In the genomic region with DNA sequence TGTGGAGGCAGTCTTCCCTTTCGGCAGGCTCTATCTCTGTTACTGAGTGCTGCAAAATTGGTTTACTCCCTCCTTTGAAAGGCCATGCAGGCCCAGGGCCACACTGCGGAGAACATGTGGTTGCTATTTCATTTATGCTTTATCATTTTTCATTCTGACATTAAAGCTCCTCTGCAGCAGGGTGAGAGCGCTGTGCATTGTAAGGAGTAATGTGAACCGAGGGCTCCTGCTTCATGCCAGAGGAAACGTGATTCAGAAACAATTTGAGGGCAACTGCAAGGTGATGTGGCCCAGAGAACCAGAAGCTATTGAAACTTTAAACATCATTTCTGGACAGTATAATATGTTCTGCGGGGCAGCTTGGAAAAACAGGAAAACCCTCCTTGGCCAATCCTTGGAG, we compare ENCODE assay signal across 15 cellular contexts.
"Had no signal": no experiment of that assay in that cellular context is flagged by ENCODE, and none has a peak within 500 bp of the region (broad histone marks: within the 10 kb centered on the region; RNA-seq: fewer than 3 reads in every experiment).

No MANE protein-coding gene starts in this region.

- H3K4me1 ChIP-seq: parathyroid adenoma, prostate gland, upper lobe of right lung, vagina had no signal

- H3K27ac ChIP-seq: heart left ventricle, parathyroid adenoma, prostate gland, right lobe of liver, tibial artery, upper lobe of right lung, vagina had no signal

- H3K36me3 Mint-ChIP-seq: natural killer cell treated with Interleukin-12 subunit alpha and Interleukin-12 subunit beta and Interleukin-15 and Interleukin-18, amount 100 ng/mL, for 72 hours had no signal

- H3K79me2 ChIP-seq: parathyroid adenoma had no signal

- H2AFZ ChIP-seq: parathyroid adenoma had no signal

- H3K4me1 Mint-ChIP-seq: stimulated activated memory B cell treated with anti-CD40 and anti-IgM and Interleukin-4, amounts not matched to agents 10 μg/mL and 1 μg/mL and 100 μg/mL, for 72 hours had no signal

- H3K9me3 ChIP-seq: heart left ventricle, prostate gland, right lobe of liver, tibial artery, upper lobe of right lung, vagina had no signal

- DNase-seq: effector memory CD4-positive, alpha-beta T cell; heart left ventricle; hippocampal formation; left colon; midbrain; right lobe of liver; stimulated activated CD4-positive, alpha-beta T cell treated with anti-CD3 and anti-CD28 coated beads, Interleukin-4, amount 100 ng/mL, for 24 hours; tibial artery; upper lobe of right lung had no signal

- H3K36me3 ChIP-seq: heart left ventricle, prostate gland, right lobe of liver, tibial artery, upper lobe of right lung, vagina had no signal

- H3K27me3 ChIP-seq: heart left ventricle, right lobe of liver, tibial artery, upper lobe of right lung, vagina had no signal

- H3K27ac Mint-ChIP-seq: natural killer cell treated with Interleukin-12 subunit alpha and Interleukin-12 subunit beta and Interleukin-15 and Interleukin-18, amount 100 ng/mL, for 72 hours; stimulated activated memory B cell treated with anti-CD40 and anti-IgM and Interleukin-4, amounts not matched to agents 10 μg/mL and 1 μg/mL and 100 μg/mL, for 72 hours; stimulated activated naive CD8-positive, alpha-beta T cell treated with anti-CD3 and anti-CD28 coated beads, Interleukin-15, Interleukin-2, amounts not matched to agents 100 ng/mL and 50 ng/mL, for 24 hours had no signal

- H3K9ac ChIP-seq: parathyroid adenoma had no signal

- H3K4me3 ChIP-seq: heart left ventricle, prostate gland, right lobe of liver, tibial artery, upper lobe of right lung, vagina had no signal

- H3K4me3 Mint-ChIP-seq: natural killer cell treated with Interleukin-12 subunit alpha and Interleukin-12 subunit beta and Interleukin-15 and Interleukin-18, amount 100 ng/mL, for 72 hours; stimulated activated memory B cell treated with anti-CD40 and anti-IgM and Interleukin-4, amounts not matched to agents 10 μg/mL and 1 μg/mL and 100 μg/mL, for 72 hours; stimulated activated naive CD8-positive, alpha-beta T cell treated with anti-CD3 and anti-CD28 coated beads, Interleukin-15, Interleukin-2, amounts not matched to agents 100 ng/mL and 50 ng/mL, for 24 hours had no signal

- H3K27me3 Mint-ChIP-seq: natural killer cell treated with Interleukin-12 subunit alpha and Interleukin-12 subunit beta and Interleukin-15 and Interleukin-18, amount 100 ng/mL, for 72 hours; stimulated activated memory B cell treated with anti-CD40 and anti-IgM and Interleukin-4, amounts not matched to agents 10 μg/mL and 1 μg/mL and 100 μg/mL, for 72 hours; stimulated activated naive CD8-positive, alpha-beta T cell treated with anti-CD3 and anti-CD28 coated beads, Interleukin-15, Interleukin-2, amounts not matched to agents 100 ng/mL and 50 ng/mL, for 24 hours had no signal
